In genomic region chr14:73231874-73232851, GRCh38 we compare ENCODE assay signal across 9 cellular contexts. TPM values are rescaled to one million over a fixed set of nuclear protein-coding genes. Genes with fewer than 3 reads are reported as not detected.
DNase-seq lines count a peak whose midpoint lies in the region; TF ChIP-seq lines count a peak whose summit lies in the region.
"Had no signal": no experiment of that assay in that cellular context is flagged by ENCODE, and none has a peak within 500 bp of the region (broad histone marks: within the 10 kb centered on the region; RNA-seq: fewer than 3 reads in every experiment).

No MANE protein-coding gene starts in this region.

- no peak overlapping the region for H3K4me3 ChIP-seq in BE2C (ENCODE audit: low read depth, low read length)
- no peak overlapping the region for H3K4me3 ChIP-seq in HFF-Myc (replicated peaks; ENCODE audit: low read depth, low read length)
- H3K4me3 ChIP-seq in ascending aorta = no peak overlapping the region

- H3K4me1 ChIP-seq in BE2C (peaks cover 12% of the 10 kb centered on the region), ascending aorta (peaks cover 2 to 6% of the 10 kb centered on the region in 2 donors)

- intact Hi-C loops in ascending aorta (cut with DNase I) = no loop called here

- H3K9me3 ChIP-seq in BE2C (no peaks in the 10 kb centered on the region), ascending aorta (no peaks in the 10 kb centered on the region)

- TF ChIP-seq CTCF in BE2C (IDR thresholded peaks at IDR 0.05; ENCODE audit: low read depth, low read length) (peak; percentile 49), HFF-Myc (IDR thresholded peaks at IDR 0.05; ENCODE audit: low read depth, low read length, missing control alignments) (peak; percentile 9), ascending aorta (IDR thresholded peaks at IDR 0.05) (no peak)

- H3K36me3 ChIP-seq in BE2C (no peaks in the 10 kb centered on the region), ascending aorta (no peaks in the 10 kb centered on the region)

- H3K27me3 ChIP-seq in BE2C (peaks cover 14% of the 10 kb centered on the region), ascending aorta (peaks cover 3% of the 10 kb centered on the region)

- no peak overlapping the region for H3K27ac ChIP-seq in ascending aorta

- peak; percentile 53 for DNase-seq in BE2C
- no peak for DNase-seq in HFF-Myc (ENCODE audit: extremely low read depth, low read depth)
- peak; percentile 43 for DNase-seq in UCSD-AML1 (lab: John Stamatoyannopoulos, UW; ENCODE audit: unreplicated experiment)
- peak; percentile 78 for DNase-seq in left kidney (ENCODE audit: low read depth, low spot score)
- DNase-seq in ascending aorta (ENCODE audit: low spot score in 2 of 2) = no peak
- no peak for DNase-seq in DMS114 treated with DMSO at 0.1 percent for 48 hours (lab: John Stamatoyannopoulos, UW; ENCODE audit: unreplicated experiment)
- DNase-seq in NCI-H446 (lab: John Stamatoyannopoulos, UW) = no peak
- DNase-seq in NCI-H187 (lab: John Stamatoyannopoulos, UW) = no peak
- DNase-seq: activated CD4-positive, CD25-positive, alpha-beta regulatory T cell treated with anti-CD3 and anti-CD28 coated beads, Interleukin-2, amount 50 U/mL, for 72 hours had no signal

RNA-seq across cellular contexts. Expression of gene PAPLN, which starts 5.1 kb away (rescaled TPM):
- polyA plus RNA-seq in BE2C (2012; ENCODE audit: insufficient read depth, insufficient read length, low read depth) = 2.9 TPM
- total RNA-seq in ascending aorta = 4.9 TPM

Comparison
In these comparisons a context has a peak if more than half of its experiments do, and no peak if none do; other contexts are left out.
1. DNase-seq: peak in BE2C (single experiment), UCSD-AML1 (single experiment) and left kidney (single experiment); none in HFF-Myc (single experiment), ascending aorta (0 of 2), DMS114 treated with DMSO at 0.1 percent for 48 hours (single experiment), NCI-H446 (0 of 2) and NCI-H187 (0 of 2).
2. CTCF ChIP-seq: peak in BE2C (single experiment) and HFF-Myc (single experiment); none in ascending aorta (0 of 3).